ENCODE assay signal across 1 cellular context in the genomic region with DNA sequence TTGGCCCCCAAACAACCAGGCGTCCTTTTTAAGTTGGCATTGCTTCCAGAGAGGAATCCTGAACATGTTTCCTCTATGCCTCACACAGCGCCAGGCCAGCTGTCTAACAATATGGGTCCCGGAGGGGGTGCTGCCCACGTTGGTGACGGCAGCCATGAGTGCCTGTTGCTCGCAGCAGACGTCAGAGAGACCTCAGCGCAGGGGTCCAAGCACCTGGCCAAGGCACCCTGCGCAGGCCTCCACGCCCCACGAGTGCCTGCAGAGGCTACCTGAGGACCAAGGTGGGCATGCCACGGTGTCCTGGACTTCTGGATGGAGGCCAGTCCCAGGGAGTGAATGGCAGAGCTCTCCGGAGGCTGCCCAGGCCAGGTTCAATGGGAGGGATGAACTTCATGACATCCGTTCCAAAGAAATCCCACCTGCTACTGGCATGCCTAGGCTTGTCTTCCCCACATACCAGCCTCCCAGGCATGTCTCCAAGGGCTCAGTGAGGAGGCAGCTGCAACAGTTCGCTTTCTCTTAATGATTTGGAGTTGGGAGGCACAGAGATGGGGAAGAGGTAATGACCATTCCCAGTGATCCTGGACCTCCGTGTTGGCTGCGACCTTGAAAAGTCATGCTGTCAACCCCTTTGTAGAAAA.
TF ChIP-seq lines count a peak whose summit lies in the region.

No MANE protein-coding gene starts in this region.

TF ChIP-seq in GM23338, 12 proteins besides CTCF, POLR2A, EP300 and RAD21 (continued from another document):
- TF ChIP-seq, protein P1, sequence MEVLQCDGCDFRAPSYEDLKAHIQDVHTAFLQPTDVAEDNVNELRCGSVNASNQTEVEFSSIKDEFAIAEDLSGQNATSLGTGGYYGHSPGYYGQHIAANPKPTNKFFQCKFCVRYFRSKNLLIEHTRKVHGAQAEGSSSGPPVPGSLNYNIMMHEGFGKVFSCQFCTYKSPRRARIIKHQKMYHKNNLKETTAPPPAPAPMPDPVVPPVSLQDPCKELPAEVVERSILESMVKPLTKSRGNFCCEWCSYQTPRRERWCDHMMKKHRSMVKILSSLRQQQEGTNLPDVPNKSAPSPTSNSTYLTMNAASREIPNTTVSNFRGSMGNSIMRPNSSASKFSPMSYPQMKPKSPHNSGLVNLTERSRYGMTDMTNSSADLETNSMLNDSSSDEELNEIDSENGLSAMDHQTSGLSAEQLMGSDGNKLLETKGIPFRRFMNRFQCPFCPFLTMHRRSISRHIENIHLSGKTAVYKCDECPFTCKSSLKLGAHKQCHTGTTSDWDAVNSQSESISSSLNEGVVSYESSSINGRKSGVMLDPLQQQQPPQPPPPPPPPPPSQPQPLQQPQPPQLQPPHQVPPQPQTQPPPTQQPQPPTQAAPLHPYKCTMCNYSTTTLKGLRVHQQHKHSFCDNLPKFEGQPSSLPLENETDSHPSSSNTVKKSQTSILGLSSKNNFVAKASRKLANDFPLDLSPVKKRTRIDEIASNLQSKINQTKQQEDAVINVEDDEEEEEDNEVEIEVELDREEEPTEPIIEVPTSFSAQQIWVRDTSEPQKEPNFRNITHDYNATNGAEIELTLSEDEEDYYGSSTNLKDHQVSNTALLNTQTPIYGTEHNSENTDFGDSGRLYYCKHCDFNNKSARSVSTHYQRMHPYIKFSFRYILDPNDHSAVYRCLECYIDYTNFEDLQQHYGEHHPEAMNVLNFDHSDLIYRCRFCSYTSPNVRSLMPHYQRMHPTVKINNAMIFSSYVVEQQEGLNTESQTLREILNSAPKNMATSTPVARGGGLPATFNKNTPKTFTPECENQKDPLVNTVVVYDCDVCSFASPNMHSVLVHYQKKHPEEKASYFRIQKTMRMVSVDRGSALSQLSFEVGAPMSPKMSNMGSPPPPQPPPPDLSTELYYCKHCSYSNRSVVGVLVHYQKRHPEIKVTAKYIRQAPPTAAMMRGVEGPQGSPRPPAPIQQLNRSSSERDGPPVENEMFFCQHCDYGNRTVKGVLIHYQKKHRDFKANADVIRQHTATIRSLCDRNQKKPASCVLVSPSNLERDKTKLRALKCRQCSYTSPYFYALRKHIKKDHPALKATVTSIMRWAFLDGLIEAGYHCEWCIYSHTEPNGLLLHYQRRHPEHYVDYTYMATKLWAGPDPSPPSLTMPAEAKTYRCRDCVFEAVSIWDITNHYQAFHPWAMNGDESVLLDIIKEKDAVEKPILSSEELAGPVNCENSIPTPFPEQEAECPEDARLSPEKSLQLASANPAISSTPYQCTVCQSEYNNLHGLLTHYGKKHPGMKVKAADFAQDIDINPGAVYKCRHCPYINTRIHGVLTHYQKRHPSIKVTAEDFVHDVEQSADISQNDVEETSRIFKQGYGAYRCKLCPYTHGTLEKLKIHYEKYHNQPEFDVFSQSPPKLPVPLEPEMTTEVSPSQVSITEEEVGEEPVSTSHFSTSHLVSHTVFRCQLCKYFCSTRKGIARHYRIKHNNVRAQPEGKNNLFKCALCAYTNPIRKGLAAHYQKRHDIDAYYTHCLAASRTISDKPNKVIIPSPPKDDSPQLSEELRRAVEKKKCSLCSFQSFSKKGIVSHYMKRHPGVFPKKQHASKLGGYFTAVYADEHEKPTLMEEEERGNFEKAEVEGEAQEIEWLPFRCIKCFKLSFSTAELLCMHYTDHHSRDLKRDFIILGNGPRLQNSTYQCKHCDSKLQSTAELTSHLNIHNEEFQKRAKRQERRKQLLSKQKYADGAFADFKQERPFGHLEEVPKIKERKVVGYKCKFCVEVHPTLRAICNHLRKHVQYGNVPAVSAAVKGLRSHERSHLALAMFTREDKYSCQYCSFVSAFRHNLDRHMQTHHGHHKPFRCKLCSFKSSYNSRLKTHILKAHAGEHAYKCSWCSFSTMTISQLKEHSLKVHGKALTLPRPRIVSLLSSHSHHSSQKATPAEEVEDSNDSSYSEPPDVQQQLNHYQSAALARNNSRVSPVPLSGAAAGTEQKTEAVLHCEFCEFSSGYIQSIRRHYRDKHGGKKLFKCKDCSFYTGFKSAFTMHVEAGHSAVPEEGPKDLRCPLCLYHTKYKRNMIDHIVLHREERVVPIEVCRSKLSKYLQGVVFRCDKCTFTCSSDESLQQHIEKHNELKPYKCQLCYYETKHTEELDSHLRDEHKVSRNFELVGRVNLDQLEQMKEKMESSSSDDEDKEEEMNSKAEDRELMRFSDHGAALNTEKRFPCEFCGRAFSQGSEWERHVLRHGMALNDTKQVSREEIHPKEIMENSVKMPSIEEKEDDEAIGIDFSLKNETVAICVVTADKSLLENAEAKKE (CRISPR knock-in tag; IDR thresholded peaks at IDR 0.05) = no peak
- TF ChIP-seq STAT1 (IDR thresholded peaks at IDR 0.05; ENCODE audit: unreplicated experiment) (no peak), POLR2AphosphoS5 (IDR thresholded peaks at IDR 0.05; ENCODE audit: low read depth) (no peak)
